8 cellular contexts compared by ENCODE assay signal in genomic region chr2:218568190-218569037, GRCh38. TPM values are rescaled to one million over a fixed set of nuclear protein-coding genes. Genes with fewer than 3 reads are reported as not detected.
DNase-seq lines count a peak whose midpoint lies in the region; ATAC-seq and TF ChIP-seq lines count a peak whose summit lies in the region.

Gene CNOT9, plus strand, starts transcription at chr2:218568839. Its CDS starts 116 bp downstream, at chr2:218568955.
Gene USP37, minus strand, starts transcription at chr2:218568351. Its CDS starts 9,698 bp downstream, at chr2:218558653.

- intact Hi-C loops in activated CD4-positive, alpha-beta T cell treated with anti-CD3 and anti-CD28 coated beads for 36 hours (cut with DNase I, micrococcal nuclease) = loop anchor here (1.0 to 5.0 kb wide), 23 partner anchors 14 to 974 kb away; partner anchors contain the start of genes AAMP (in 2 of the 2), BCS1L (in 2 of the 2), PNKD (in 2 of the 2) and ZNF142 (in 2 of the 2)

- H3K27me3 Mint-ChIP-seq in activated CD4-positive, alpha-beta T cell treated with anti-CD3 and anti-CD28 coated beads for 36 hours = no peaks in the 10 kb centered on the region

- TF ChIP-seq CTCF in choroid plexus epithelial cell (conservative IDR thresholded peaks at IDR 0.05; ENCODE audit: low read depth, low read length) = no peak

- H3K4me3 ChIP-seq in choroid plexus epithelial cell (ENCODE audit: low read depth, low read length) = peak within 1 kb of the TSS; percentile 90

- CTCF ChIA-PET in activated CD4-positive, alpha-beta T cell treated with anti-CD3 and anti-CD28 coated beads for 36 hours (lab: Charles Lee) = interaction anchor here (0.6 to 1.3 kb wide), 3 partner anchors 11 to 725 kb away, joined by 3 to 5 read pairs (median 4); partner anchors contain the start of genes BCS1L and ZNF142

- peak; percentile 67 for ATAC-seq in HG03442 (IDR thresholded peaks at IDR 0.05; ENCODE audit: unreplicated experiment)
- peak; percentile 92 for ATAC-seq in activated CD4-positive, alpha-beta T cell treated with anti-CD3 and anti-CD28 coated beads for 36 hours

- peaks cover 58% of the 10 kb centered on the region for H3K4me1 Mint-ChIP-seq in activated CD4-positive, alpha-beta T cell treated with anti-CD3 and anti-CD28 coated beads for 36 hours

- POLR2A ChIA-PET in activated CD4-positive, alpha-beta T cell treated with anti-CD3 and anti-CD28 coated beads for 36 hours (lab: Charles Lee) = interaction anchor here (0.5 to 0.6 kb wide), 2 partner anchors 342 to 356 kb away, joined by 4 to 5 read pairs; no protein-coding TSS in a partner anchor

- peak within 1 kb of the TSS; percentile 100 for H3K27ac Mint-ChIP-seq in activated CD4-positive, alpha-beta T cell treated with anti-CD3 and anti-CD28 coated beads for 36 hours

- DNase-seq in Ammon's horn (ENCODE audit: low spot score) (peak; percentile 99), GM19238 (ENCODE audit: insufficient read length, low spot score) (peak; percentile 82), NCI-H524 (lab: John Stamatoyannopoulos, UW) (peak; percentile 97), choroid plexus epithelial cell (ENCODE audit: low read depth) (peak; percentile 99), kidney glomerular epithelial cell (lab: John Stamatoyannopoulos, UW) (peak; percentile 96)
- DNase-seq in activated CD4-positive, alpha-beta T cell treated with anti-CD3 and anti-CD28 coated beads for 36 hours = peak; percentile 100
- peak; percentile 99 to 100 for DNase-seq in stimulated activated CD4-positive, alpha-beta T cell treated with anti-CD3 and anti-CD28 coated beads, Interleukin-1b, Interleukin-23, amount 100 ng/mL, for 1 hour (ENCODE audit: low read depth in 2 of 2)

- peak within 1 kb of the TSS; percentile 96 for H3K4me3 Mint-ChIP-seq in activated CD4-positive, alpha-beta T cell treated with anti-CD3 and anti-CD28 coated beads for 36 hours

- no peaks in the 10 kb centered on the region for H3K9me3 Mint-ChIP-seq in activated CD4-positive, alpha-beta T cell treated with anti-CD3 and anti-CD28 coated beads for 36 hours (ENCODE audit: low read depth)

- peaks cover 67% of the 10 kb centered on the region for H3K36me3 Mint-ChIP-seq in activated CD4-positive, alpha-beta T cell treated with anti-CD3 and anti-CD28 coated beads for 36 hours (ENCODE audit: low read depth)

RNA-seq across cellular contexts. Expression of gene CNOT9, which starts in this region (rescaled TPM):
- 100 to 1,000 TPM; 100 to 105 TPM for total RNA-seq in activated CD4-positive, alpha-beta T cell treated with anti-CD3 and anti-CD28 coated beads for 36 hours

RNA-seq across cellular contexts. Expression of gene USP37, which starts in this region (rescaled TPM):
- total RNA-seq in activated CD4-positive, alpha-beta T cell treated with anti-CD3 and anti-CD28 coated beads for 36 hours = 10 to 100 TPM; 42.5 to 46.8 TPM

Comparison
In these comparisons a context has a peak if more than half of its experiments do, and no peak if none do; other contexts are left out.
1. Peak in every context shown above with its lines: DNase-seq, ATAC-seq and H3K4me3 ChIP-seq.